In genomic region chr7:13057462-13058200, GRCh38 we compare ENCODE assay signal across 8 cellular contexts.
DNase-seq lines count a peak whose midpoint lies in the region; ATAC-seq, FAIRE-seq and TF ChIP-seq lines count a peak whose summit lies in the region.

No MANE protein-coding gene starts in this region.

- TF ChIP-seq RAD21 in HCT116 (IDR thresholded peaks at IDR 0.05; ENCODE audit: low read depth): no peak

- H3K4me2 ChIP-seq in HCT116 (ENCODE audit: low read length): no peak overlapping the region

- H3K4me1 ChIP-seq in HCT116 (ENCODE audit: control insufficient read depth in 1 of 2, insufficient read depth in 2 of 2, low read length in 2 of 2) (peaks cover 0 to 3% of the 10 kb centered on the region in 2 experiments; a peak in 1 of 4 replicates), mucosa of rectum (ENCODE audit: control insufficient read depth in 2 of 2, insufficient read depth in 2 of 2, low read length in 2 of 2) (no peaks in the 10 kb centered on the region), kidney (ENCODE audit: control insufficient read depth in 1 of 2, insufficient read depth in 1 of 2, low read depth in 1 of 2, low read length in 2 of 2) (no peaks in the 10 kb centered on the region)

- H3K79me2 ChIP-seq in HCT116 (ENCODE audit: insufficient read depth, low read length): no peaks in the 10 kb centered on the region

- in situ Hi-C loops in ACHN (cut with HindIII; ENCODE audit: low pct_ligation_motif_present, low pct_unique_long_range_greater_than_20kb, low sequenced_read_pairs): no loop called here

- DNase-seq in HCT116 (ENCODE audit: low read depth, low spot score) (no peak), NAMALWA (ENCODE audit: low spot score) (peak; percentile 72), DMS 273 treated with DMSO at 0.1 percent for 48 hours (lab: John Stamatoyannopoulos, UW) (no peak), ACHN (no peak), globus pallidus (ENCODE audit: low spot score) (no peak), kidney (no peak)

- H3K27ac ChIP-seq in HCT116 (ENCODE audit: low read depth, low read length): no peak overlapping the region
- no peak overlapping the region for H3K27ac ChIP-seq in mucosa of rectum (ENCODE audit: low read depth in 2 of 2, low read length in 2 of 2)
- H3K27ac ChIP-seq in kidney (ENCODE audit: low read depth in 2 of 2, low read length in 2 of 2): no peak overlapping the region

- TF ChIP-seq CTCF in HCT116 (IDR thresholded peaks at IDR 0.05 in 2 of 3, conservative IDR thresholded peaks at IDR 0.05 in 1 of 3; ENCODE audit: borderline replicate concordance in 1 of 3, insufficient read depth in 1 of 3, low read depth in 2 of 3, low read length in 2 of 3): no peak
- no peak for TF ChIP-seq CTCF in kidney (IDR thresholded peaks at IDR 0.05; ENCODE audit: borderline replicate concordance, extremely low read depth, insufficient read depth)

- peak overlapping the region; percentile 6 for H2AFZ ChIP-seq in HCT116 (ENCODE audit: low read depth, low read length, poor library complexity, severe bottlenecking)

- no peaks in the 10 kb centered on the region for H3K9me3 ChIP-seq in HCT116 (ENCODE audit: control insufficient read depth in 1 of 2, insufficient read depth in 1 of 2, low read depth in 1 of 2, low read length in 2 of 2)
- no peaks in the 10 kb centered on the region for H3K9me3 ChIP-seq in mucosa of rectum (ENCODE audit: control insufficient read depth in 2 of 2, low read length in 2 of 2)
- no peaks in the 10 kb centered on the region for H3K9me3 ChIP-seq in kidney (ENCODE audit: control insufficient read depth in 1 of 2, low read length in 2 of 2)

- ATAC-seq in GM18867 (IDR thresholded peaks at IDR 0.05; ENCODE audit: unreplicated experiment) (peak; percentile 94), HCT116 (no peak)

- CTCF ChIA-PET in HCT116 (lab: Charles Lee): no interaction called here

- H3K4me3 ChIP-seq in HCT116 (replicated peaks in 1 of 2; ENCODE audit: low read depth in 1 of 2, low read length in 2 of 2) (no peak overlapping the region), mucosa of rectum (ENCODE audit: low read length in 2 of 2) (peak overlapping the region; percentile 5 to 66), kidney (ENCODE audit: low read length in 2 of 2) (peak overlapping the region in 1 of 2 donors; percentile 18)

- intact Hi-C loops in HCT116 (cut with micrococcal nuclease): no loop called here
- intact Hi-C loops in kidney (cut with DNase I): no loop called here

- no peaks in the 10 kb centered on the region for H3K36me3 ChIP-seq in HCT116 (ENCODE audit: control insufficient read depth in 1 of 2, insufficient read depth in 2 of 2, low read length in 2 of 2)
- no peaks in the 10 kb centered on the region for H3K36me3 ChIP-seq in mucosa of rectum (ENCODE audit: control insufficient read depth in 2 of 2, insufficient read depth in 2 of 2, low read length in 2 of 2)
- H3K36me3 ChIP-seq in kidney (ENCODE audit: control insufficient read depth in 1 of 2, insufficient read depth in 2 of 2, low read length in 2 of 2): no peaks in the 10 kb centered on the region

- H3K9me2 ChIP-seq in HCT116 (ENCODE audit: insufficient read depth): no peaks in the 10 kb centered on the region

- RAD21 ChIA-PET in HCT116 (lab: Charles Lee; ENCODE audit: low non-redundant PET in 1 of 2, low total read pairs in 2 of 2, uncharacterized antibody in 2 of 2, unreplicated experiment in 2 of 2): no interaction called here

- BruUV-seq in HCT116 (replicated peaks; lab: Mats Ljungman, UMichigan): no TSS peak

- POLR2A ChIA-PET in HCT116 (lab: Charles Lee): no interaction called here

- no peak for FAIRE-seq in kidney (lab: Jason Lieb, UNC)

- no peak overlapping the region for H3K9ac ChIP-seq in HCT116 (ENCODE audit: low read length)
- H3K9ac ChIP-seq in mucosa of rectum (ENCODE audit: low read depth in 1 of 2, low read length in 2 of 2): no peak overlapping the region
- H3K9ac ChIP-seq in kidney (ENCODE audit: low read length in 2 of 2): no peak overlapping the region

- no peaks in the 10 kb centered on the region for H4K20me1 ChIP-seq in HCT116 (ENCODE audit: insufficient read depth)

- TF ChIP-seq POLR2A in HCT116 (IDR thresholded peaks at IDR 0.05; ENCODE audit: borderline replicate concordance, extremely low read depth, insufficient read depth, insufficient read length): no peak

- H3K27me3 ChIP-seq in HCT116 (ENCODE audit: insufficient read depth, low read length): no peaks in the 10 kb centered on the region
- no peaks in the 10 kb centered on the region for H3K27me3 ChIP-seq in mucosa of rectum (ENCODE audit: control insufficient read depth in 2 of 2, insufficient read depth in 2 of 2, low read length in 2 of 2)

TF ChIP-seq in HCT116, 20 proteins besides CTCF, POLR2A, EP300 and RAD21:
- TF ChIP-seq CBX3 (IDR thresholded peaks at IDR 0.05; ENCODE audit: low read depth) (no peak), ZNF274 (IDR thresholded peaks at IDR 0.05; ENCODE audit: low read depth, low read length) (no peak), SRF (IDR thresholded peaks at IDR 0.05; ENCODE audit: low read depth) (no peak), JUND (IDR thresholded peaks at IDR 0.05) (no peak), CEBPB (IDR thresholded peaks at IDR 0.05; ENCODE audit: low read depth) (no peak), ZFX (IDR thresholded peaks at IDR 0.05) (no peak), ZBTB33 (IDR thresholded peaks at IDR 0.05; ENCODE audit: extremely low read depth, insufficient replicate concordance, low read length) (no peak), POLR2AphosphoS5 (IDR thresholded peaks at IDR 0.05; ENCODE audit: low read depth, low read length) (no peak), SIN3A (IDR thresholded peaks at IDR 0.05; ENCODE audit: low read depth) (no peak), EZH2phosphoT487 (IDR thresholded peaks at IDR 0.05; ENCODE audit: borderline replicate concordance) (no peak), EGR1 (IDR thresholded peaks at IDR 0.05; ENCODE audit: low read depth) (no peak), FOSL1 (IDR thresholded peaks at IDR 0.05; ENCODE audit: low read depth) (no peak), ELF1 (IDR thresholded peaks at IDR 0.05; ENCODE audit: borderline replicate concordance, low read depth) (no peak), SP1 (IDR thresholded peaks at IDR 0.05; ENCODE audit: low read depth) (no peak), YY1 (IDR thresholded peaks at IDR 0.05; ENCODE audit: extremely low read depth, insufficient replicate concordance, low read depth, low read length) (no peak), EZH2 (IDR thresholded peaks at IDR 0.05) (no peak), TCF7L2 (IDR thresholded peaks at IDR 0.05; ENCODE audit: borderline replicate concordance, extremely low read depth, insufficient read depth, insufficient read length) (no peak)
- TF ChIP-seq, protein P1, sequence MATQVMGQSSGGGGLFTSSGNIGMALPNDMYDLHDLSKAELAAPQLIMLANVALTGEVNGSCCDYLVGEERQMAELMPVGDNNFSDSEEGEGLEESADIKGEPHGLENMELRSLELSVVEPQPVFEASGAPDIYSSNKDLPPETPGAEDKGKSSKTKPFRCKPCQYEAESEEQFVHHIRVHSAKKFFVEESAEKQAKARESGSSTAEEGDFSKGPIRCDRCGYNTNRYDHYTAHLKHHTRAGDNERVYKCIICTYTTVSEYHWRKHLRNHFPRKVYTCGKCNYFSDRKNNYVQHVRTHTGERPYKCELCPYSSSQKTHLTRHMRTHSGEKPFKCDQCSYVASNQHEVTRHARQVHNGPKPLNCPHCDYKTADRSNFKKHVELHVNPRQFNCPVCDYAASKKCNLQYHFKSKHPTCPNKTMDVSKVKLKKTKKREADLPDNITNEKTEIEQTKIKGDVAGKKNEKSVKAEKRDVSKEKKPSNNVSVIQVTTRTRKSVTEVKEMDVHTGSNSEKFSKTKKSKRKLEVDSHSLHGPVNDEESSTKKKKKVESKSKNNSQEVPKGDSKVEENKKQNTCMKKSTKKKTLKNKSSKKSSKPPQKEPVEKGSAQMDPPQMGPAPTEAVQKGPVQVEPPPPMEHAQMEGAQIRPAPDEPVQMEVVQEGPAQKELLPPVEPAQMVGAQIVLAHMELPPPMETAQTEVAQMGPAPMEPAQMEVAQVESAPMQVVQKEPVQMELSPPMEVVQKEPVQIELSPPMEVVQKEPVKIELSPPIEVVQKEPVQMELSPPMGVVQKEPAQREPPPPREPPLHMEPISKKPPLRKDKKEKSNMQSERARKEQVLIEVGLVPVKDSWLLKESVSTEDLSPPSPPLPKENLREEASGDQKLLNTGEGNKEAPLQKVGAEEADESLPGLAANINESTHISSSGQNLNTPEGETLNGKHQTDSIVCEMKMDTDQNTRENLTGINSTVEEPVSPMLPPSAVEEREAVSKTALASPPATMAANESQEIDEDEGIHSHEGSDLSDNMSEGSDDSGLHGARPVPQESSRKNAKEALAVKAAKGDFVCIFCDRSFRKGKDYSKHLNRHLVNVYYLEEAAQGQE (IDR thresholded peaks at IDR 0.05; ENCODE audit: low read depth): no peak
- TF ChIP-seq, protein P2, sequence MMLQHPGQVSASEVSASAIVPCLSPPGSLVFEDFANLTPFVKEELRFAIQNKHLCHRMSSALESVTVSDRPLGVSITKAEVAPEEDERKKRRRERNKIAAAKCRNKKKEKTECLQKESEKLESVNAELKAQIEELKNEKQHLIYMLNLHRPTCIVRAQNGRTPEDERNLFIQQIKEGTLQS (IDR thresholded peaks at IDR 0.05): no peak
- TF ChIP-seq, protein P3, sequence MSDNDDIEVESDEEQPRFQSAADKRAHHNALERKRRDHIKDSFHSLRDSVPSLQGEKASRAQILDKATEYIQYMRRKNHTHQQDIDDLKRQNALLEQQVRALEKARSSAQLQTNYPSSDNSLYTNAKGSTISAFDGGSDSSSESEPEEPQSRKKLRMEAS (IDR thresholded peaks at IDR 0.05): no peak

Comparison
In these comparisons a context has a peak if more than half of its experiments do, and no peak if none do; other contexts are left out.
1. H3K4me3 ChIP-seq: peak in mucosa of rectum (2 of 2); none in HCT116 (0 of 2).